9 cellular contexts compared by ENCODE assay signal in genomic region chr5:158382473-158382872, GRCh38.
A peak's percentile ranks its signal among the peaks of the same experiment; 100 is the strongest.
DNase-seq lines count a peak whose midpoint lies in the region; ATAC-seq and TF ChIP-seq lines count a peak whose summit lies in the region.
"Had no signal": no experiment of that assay in that cellular context is flagged by ENCODE, and none has a peak within 500 bp of the region (broad histone marks: within the 10 kb centered on the region; RNA-seq: fewer than 3 reads in every experiment).

No MANE protein-coding gene starts in this region.

- 27 to 37% (median 30%) methylated on average over 2 of the region's 2 CpGs for WGBS in psoas muscle, 3 donors

- peaks cover 5% of the 10 kb centered on the region for H3K27me3 Mint-ChIP-seq in T-helper 17 cell

- H3K36me3 Mint-ChIP-seq in T-helper 17 cell (ENCODE audit: low read depth): no peaks in the 10 kb centered on the region

- DNase-seq in COLO829 (ENCODE audit: low spot score): peak; percentile 82
- no peak for DNase-seq in T-helper 17 cell
- DNase-seq in fibroblast of the conjunctiva (ENCODE audit: low read depth): peak; percentile 95
- DNase-seq in psoas muscle: peak; percentile 70 to 71
- no peak for DNase-seq in NCI-H345 (lab: John Stamatoyannopoulos, UW)
- no peak for DNase-seq in HT-29 (ENCODE audit: low spot score)

- H3K4me3 Mint-ChIP-seq in T-helper 17 cell: no peak overlapping the region
- H3K4me3 Mint-ChIP-seq: memory B cell had no signal

- no peak for TF ChIP-seq CTCF in psoas muscle (IDR thresholded peaks at IDR 0.05)

- no peak overlapping the region for H3K27ac ChIP-seq in psoas muscle

- no peaks in the 10 kb centered on the region for H3K4me1 ChIP-seq in psoas muscle

- no peaks in the 10 kb centered on the region for H3K27me3 ChIP-seq in psoas muscle (ENCODE audit: insufficient read depth in 3 of 3, low read length in 2 of 3)

- ATAC-seq in GM19395 (IDR thresholded peaks at IDR 0.05; ENCODE audit: unreplicated experiment) (peak; percentile 94), HG03196 (IDR thresholded peaks at IDR 0.05; ENCODE audit: unreplicated experiment) (peak; percentile 94), T-helper 17 cell (peak; percentile 45), psoas muscle (peak; percentile 59 to 87 (median 81))

- H3K36me3 ChIP-seq in psoas muscle (ENCODE audit: insufficient read depth in 1 of 2, low read depth in 1 of 2): no peaks in the 10 kb centered on the region

- no peak overlapping the region for H3K27ac Mint-ChIP-seq in T-helper 17 cell
- H3K27ac Mint-ChIP-seq: memory B cell had no signal

- no peaks in the 10 kb centered on the region for H3K4me1 Mint-ChIP-seq in T-helper 17 cell
- H3K4me1 Mint-ChIP-seq: memory B cell had no signal

- H3K4me3 ChIP-seq in psoas muscle: no peak overlapping the region

- intact Hi-C loops in psoas muscle (cut with DNase I): no loop called here

- no peaks in the 10 kb centered on the region for H3K9me3 ChIP-seq in T-helper 17 cell (ENCODE audit: control insufficient read depth, low read length, poor library complexity, severe bottlenecking)
- no peaks in the 10 kb centered on the region for H3K9me3 ChIP-seq in psoas muscle

Comparison
In these comparisons a context has a peak if more than half of its experiments do, and no peak if none do; other contexts are left out.
1. DNase-seq: peak in COLO829 (single experiment), fibroblast of the conjunctiva (single experiment) and psoas muscle (2 of 2); none in T-helper 17 cell (0 of 3), NCI-H345 (single experiment) and HT-29 (single experiment).
2. Peak in every context shown above with its lines, with median percentiles within 50 percentile points of each other: ATAC-seq.